In genomic region chr9:97982719-97983523, GRCh38 we compare ENCODE assay signal across 1 cellular context.
A peak's percentile ranks its signal among the peaks of the same experiment; 100 is the strongest.
TF ChIP-seq lines count a peak whose summit lies in the region.

Gene ANP32B, plus strand, starts transcription at chr9:97983341. Its CDS starts 215 bp downstream, at chr9:97983556.

TF ChIP-seq in HepG2, 621 proteins besides CTCF, POLR2A, EP300 and RAD21 (continued from another document and continues in another):
- no peak for TF ChIP-seq ZBTB40 (IDR thresholded peaks at IDR 0.05)
- TF ChIP-seq ZBTB40 (CRISPR knock-in tag; IDR thresholded peaks at IDR 0.05), result peak; percentile 62; the same call in 1 of the 2 replicates
- TF ChIP-seq STAT6 (CRISPR knock-in tag; IDR thresholded peaks at IDR 0.05; ENCODE audit: borderline replicate concordance), result no peak
- 0 out of 2 replicates have a peak, but pooled peaks have one; percentile 20 for TF ChIP-seq ZNF780A (CRISPR knock-in tag; IDR thresholded peaks at IDR 0.05)
- TF ChIP-seq PITX1 (CRISPR knock-in tag; IDR thresholded peaks at IDR 0.05), result no peak
- TF ChIP-seq ZNF777 (CRISPR knock-in tag; IDR thresholded peaks at IDR 0.05), result peak; percentile 93
- TF ChIP-seq MIER3 (CRISPR knock-in tag; IDR thresholded peaks at IDR 0.05; ENCODE audit: borderline replicate concordance), result 0 out of 2 replicates have a peak, but pooled peaks have one; percentile 20
- TF ChIP-seq ZUFSP (CRISPR knock-in tag; IDR thresholded peaks at IDR 0.05; ENCODE audit: borderline replicate concordance), result 0 out of 2 replicates have a peak, but pooled peaks have one; percentile 80
- no peak for TF ChIP-seq RARG (CRISPR knock-in tag; IDR thresholded peaks at IDR 0.05; ENCODE audit: low read depth)
- TF ChIP-seq GATAD2A (CRISPR knock-in tag; IDR thresholded peaks at IDR 0.05), result peak; percentile 64; the same call in 1 of the 2 replicates
- no peak for TF ChIP-seq ZNF546 (CRISPR knock-in tag; conservative IDR thresholded peaks at IDR 0.05)
- TF ChIP-seq YY1 (IDR thresholded peaks at IDR 0.05; ENCODE audit: insufficient read depth, insufficient replicate concordance, low read depth, low read length), result peak; percentile 87
- 0 out of 2 replicates have a peak, but pooled peaks have one; percentile 3 for TF ChIP-seq ZNF629 (CRISPR knock-in tag; conservative IDR thresholded peaks at IDR 0.05)
- peak; percentile 22 for TF ChIP-seq ASH2L (IDR thresholded peaks at IDR 0.05; ENCODE audit: insufficient read length, low read depth, low read length)
- TF ChIP-seq HNF1B (CRISPR knock-in tag; IDR thresholded peaks at IDR 0.05), result peak; percentile 61
- TF ChIP-seq KAT7 (CRISPR knock-in tag; IDR thresholded peaks at IDR 0.05; ENCODE audit: borderline replicate concordance), result peak; percentile 76; the same call in 1 of the 2 replicates
- peak; percentile 43; the same call in 1 of the 2 replicates for TF ChIP-seq ARID5B (CRISPR knock-in tag; IDR thresholded peaks at IDR 0.05)
- TF ChIP-seq ZBTB46 (CRISPR knock-in tag; IDR thresholded peaks at IDR 0.05; ENCODE audit: borderline replicate concordance), result no peak
- peak; percentile 66; the same call in 1 of the 2 replicates for TF ChIP-seq SMAD1 (CRISPR knock-in tag; IDR thresholded peaks at IDR 0.05; ENCODE audit: borderline replicate concordance, low read depth)
- peak; percentile 89 for TF ChIP-seq ZNF740 (CRISPR knock-in tag; IDR thresholded peaks at IDR 0.05)
- TF ChIP-seq PLSCR1 (CRISPR knock-in tag; IDR thresholded peaks at IDR 0.05; ENCODE audit: borderline replicate concordance), result peak; percentile 84
- peak in 1 of 2 experiments; percentile 99; a peak in 2 of 4 replicates for TF ChIP-seq ATF4 (CRISPR knock-in tag; IDR thresholded peaks at IDR 0.05)
- TF ChIP-seq HMG20B (CRISPR knock-in tag; conservative IDR thresholded peaks at IDR 0.05), result 0 out of 2 replicates have a peak, but pooled peaks have one; percentile 19
- 0 out of 2 replicates have a peak, but pooled peaks have one; percentile 74 for TF ChIP-seq FOXO4 (CRISPR knock-in tag; conservative IDR thresholded peaks at IDR 0.05)
- TF ChIP-seq ZNF274 (CRISPR knock-in tag; IDR thresholded peaks at IDR 0.05), result peak; percentile 42; the same call in 1 of the 2 replicates
- TF ChIP-seq TBP (CRISPR knock-in tag; IDR thresholded peaks at IDR 0.05), result no peak
